Comparison of ENCODE assay signal across 1 cellular context in the genomic region with DNA sequence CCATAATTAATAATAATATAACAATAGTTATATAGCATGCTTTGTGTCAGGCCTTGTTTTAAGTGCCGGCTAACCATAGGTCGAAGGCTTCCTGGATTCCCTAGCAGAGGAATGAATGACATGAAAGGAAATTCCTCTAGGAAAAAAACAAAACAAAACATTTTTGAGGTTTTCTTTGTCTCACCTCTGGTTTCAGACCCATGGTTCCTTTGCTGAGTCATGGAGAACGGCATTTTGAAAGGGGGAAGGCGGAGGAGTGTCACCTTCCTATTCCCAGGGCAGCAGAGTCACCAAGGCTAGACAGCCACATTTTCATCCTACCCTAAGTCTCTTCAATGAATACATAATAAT.
TF ChIP-seq lines count a peak whose summit lies in the region.

No MANE protein-coding gene starts in this region.

TF ChIP-seq in GM23338, 12 proteins besides CTCF, POLR2A, EP300 and RAD21 (continued from another document):
- TF ChIP-seq, protein P1, sequence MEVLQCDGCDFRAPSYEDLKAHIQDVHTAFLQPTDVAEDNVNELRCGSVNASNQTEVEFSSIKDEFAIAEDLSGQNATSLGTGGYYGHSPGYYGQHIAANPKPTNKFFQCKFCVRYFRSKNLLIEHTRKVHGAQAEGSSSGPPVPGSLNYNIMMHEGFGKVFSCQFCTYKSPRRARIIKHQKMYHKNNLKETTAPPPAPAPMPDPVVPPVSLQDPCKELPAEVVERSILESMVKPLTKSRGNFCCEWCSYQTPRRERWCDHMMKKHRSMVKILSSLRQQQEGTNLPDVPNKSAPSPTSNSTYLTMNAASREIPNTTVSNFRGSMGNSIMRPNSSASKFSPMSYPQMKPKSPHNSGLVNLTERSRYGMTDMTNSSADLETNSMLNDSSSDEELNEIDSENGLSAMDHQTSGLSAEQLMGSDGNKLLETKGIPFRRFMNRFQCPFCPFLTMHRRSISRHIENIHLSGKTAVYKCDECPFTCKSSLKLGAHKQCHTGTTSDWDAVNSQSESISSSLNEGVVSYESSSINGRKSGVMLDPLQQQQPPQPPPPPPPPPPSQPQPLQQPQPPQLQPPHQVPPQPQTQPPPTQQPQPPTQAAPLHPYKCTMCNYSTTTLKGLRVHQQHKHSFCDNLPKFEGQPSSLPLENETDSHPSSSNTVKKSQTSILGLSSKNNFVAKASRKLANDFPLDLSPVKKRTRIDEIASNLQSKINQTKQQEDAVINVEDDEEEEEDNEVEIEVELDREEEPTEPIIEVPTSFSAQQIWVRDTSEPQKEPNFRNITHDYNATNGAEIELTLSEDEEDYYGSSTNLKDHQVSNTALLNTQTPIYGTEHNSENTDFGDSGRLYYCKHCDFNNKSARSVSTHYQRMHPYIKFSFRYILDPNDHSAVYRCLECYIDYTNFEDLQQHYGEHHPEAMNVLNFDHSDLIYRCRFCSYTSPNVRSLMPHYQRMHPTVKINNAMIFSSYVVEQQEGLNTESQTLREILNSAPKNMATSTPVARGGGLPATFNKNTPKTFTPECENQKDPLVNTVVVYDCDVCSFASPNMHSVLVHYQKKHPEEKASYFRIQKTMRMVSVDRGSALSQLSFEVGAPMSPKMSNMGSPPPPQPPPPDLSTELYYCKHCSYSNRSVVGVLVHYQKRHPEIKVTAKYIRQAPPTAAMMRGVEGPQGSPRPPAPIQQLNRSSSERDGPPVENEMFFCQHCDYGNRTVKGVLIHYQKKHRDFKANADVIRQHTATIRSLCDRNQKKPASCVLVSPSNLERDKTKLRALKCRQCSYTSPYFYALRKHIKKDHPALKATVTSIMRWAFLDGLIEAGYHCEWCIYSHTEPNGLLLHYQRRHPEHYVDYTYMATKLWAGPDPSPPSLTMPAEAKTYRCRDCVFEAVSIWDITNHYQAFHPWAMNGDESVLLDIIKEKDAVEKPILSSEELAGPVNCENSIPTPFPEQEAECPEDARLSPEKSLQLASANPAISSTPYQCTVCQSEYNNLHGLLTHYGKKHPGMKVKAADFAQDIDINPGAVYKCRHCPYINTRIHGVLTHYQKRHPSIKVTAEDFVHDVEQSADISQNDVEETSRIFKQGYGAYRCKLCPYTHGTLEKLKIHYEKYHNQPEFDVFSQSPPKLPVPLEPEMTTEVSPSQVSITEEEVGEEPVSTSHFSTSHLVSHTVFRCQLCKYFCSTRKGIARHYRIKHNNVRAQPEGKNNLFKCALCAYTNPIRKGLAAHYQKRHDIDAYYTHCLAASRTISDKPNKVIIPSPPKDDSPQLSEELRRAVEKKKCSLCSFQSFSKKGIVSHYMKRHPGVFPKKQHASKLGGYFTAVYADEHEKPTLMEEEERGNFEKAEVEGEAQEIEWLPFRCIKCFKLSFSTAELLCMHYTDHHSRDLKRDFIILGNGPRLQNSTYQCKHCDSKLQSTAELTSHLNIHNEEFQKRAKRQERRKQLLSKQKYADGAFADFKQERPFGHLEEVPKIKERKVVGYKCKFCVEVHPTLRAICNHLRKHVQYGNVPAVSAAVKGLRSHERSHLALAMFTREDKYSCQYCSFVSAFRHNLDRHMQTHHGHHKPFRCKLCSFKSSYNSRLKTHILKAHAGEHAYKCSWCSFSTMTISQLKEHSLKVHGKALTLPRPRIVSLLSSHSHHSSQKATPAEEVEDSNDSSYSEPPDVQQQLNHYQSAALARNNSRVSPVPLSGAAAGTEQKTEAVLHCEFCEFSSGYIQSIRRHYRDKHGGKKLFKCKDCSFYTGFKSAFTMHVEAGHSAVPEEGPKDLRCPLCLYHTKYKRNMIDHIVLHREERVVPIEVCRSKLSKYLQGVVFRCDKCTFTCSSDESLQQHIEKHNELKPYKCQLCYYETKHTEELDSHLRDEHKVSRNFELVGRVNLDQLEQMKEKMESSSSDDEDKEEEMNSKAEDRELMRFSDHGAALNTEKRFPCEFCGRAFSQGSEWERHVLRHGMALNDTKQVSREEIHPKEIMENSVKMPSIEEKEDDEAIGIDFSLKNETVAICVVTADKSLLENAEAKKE (CRISPR knock-in tag; IDR thresholded peaks at IDR 0.05): no peak
- TF ChIP-seq NANOG (IDR thresholded peaks at IDR 0.05; ENCODE audit: borderline replicate concordance): no peak
- no peak for TF ChIP-seq ZNF114 (CRISPR knock-in tag; IDR thresholded peaks at IDR 0.05)
- TF ChIP-seq CREB1 (CRISPR knock-in tag; IDR thresholded peaks at IDR 0.05; ENCODE audit: low read depth): no peak
- TF ChIP-seq ETS1 (IDR thresholded peaks at IDR 0.05): no peak
TF ChIP-seq in GM23338: peak in this region for 0.
